14 cellular contexts compared by ENCODE assay signal in genomic region chr2:47767497-47767844, GRCh38. TPM values are rescaled to one million over a fixed set of nuclear protein-coding genes. Genes with fewer than 3 reads are reported as not detected.
A peak's percentile ranks its signal among the peaks of the same experiment; 100 is the strongest.
DNase-seq lines count a peak whose midpoint lies in the region; ATAC-seq and TF ChIP-seq lines count a peak whose summit lies in the region.
"Had no signal": no experiment of that assay in that cellular context is flagged by ENCODE, and none has a peak within 500 bp of the region (broad histone marks: within the 10 kb centered on the region; RNA-seq: fewer than 3 reads in every experiment).

No MANE protein-coding gene starts in this region.

- no peak for TF ChIP-seq CTCF in VCaP (conservative IDR thresholded peaks at IDR 0.05)
- TF ChIP-seq CTCF in liver (IDR thresholded peaks at IDR 0.05; ENCODE audit: low read depth, low read length, missing input control), result no peak
- TF ChIP-seq CTCF in GM20000 (IDR thresholded peaks at IDR 0.05; ENCODE audit: extremely low read depth, missing control alignments), result no peak

- H3K4me1 Mint-ChIP-seq in stimulated activated naive B cell treated with anti-CD40 and anti-IgM and Interleukin-4, amounts not matched to agents 10 μg/mL and 1 μg/mL and 100 μg/mL, for 72 hours, result peaks cover 10 to 16% of the 10 kb centered on the region in 2 donors
- H3K4me1 Mint-ChIP-seq: nephron progenitor cell had no signal

- no peaks in the 10 kb centered on the region for H3K27me3 ChIP-seq in liver (ENCODE audit: control insufficient read depth in 4 of 4, insufficient read depth in 4 of 4, low read length in 3 of 4)
- H3K27me3 ChIP-seq: suprapubic skin had no signal

- no peaks in the 10 kb centered on the region for H3K36me3 ChIP-seq in liver (ENCODE audit: control insufficient read depth in 4 of 4, insufficient read depth in 3 of 4, low read depth in 1 of 4, low read length in 3 of 4)
- H3K36me3 ChIP-seq: heart right ventricle, suprapubic skin had no signal

- H3K27ac ChIP-seq in VCaP (peak overlapping the region; percentile 22; the same call in 1 of the 2 replicates), liver (ENCODE audit: low read depth in 1 of 2, low read length in 2 of 2) (peak overlapping the region; percentile 25 to 37)
- H3K27ac ChIP-seq: heart right ventricle, suprapubic skin had no signal

- peaks cover 0 to 9% (median 7%) of the 10 kb centered on the region in 4 donors for H3K4me1 ChIP-seq in liver (ENCODE audit: control insufficient read depth in 4 of 4, insufficient read depth in 4 of 4, low read length in 3 of 4)

- H3K9ac ChIP-seq in liver (ENCODE audit: low read depth in 1 of 2, low read length in 2 of 2), result no peak overlapping the region

- H3K9me3 ChIP-seq in liver (ENCODE audit: control insufficient read depth in 4 of 4, low read length in 3 of 4), result no peaks in the 10 kb centered on the region
- H3K9me3 ChIP-seq: suprapubic skin had no signal

- 50% methylated on average over 3 of the region's 3 CpGs for WGBS in liver

- H3K9me3 Mint-ChIP-seq in stimulated activated naive B cell treated with anti-CD40 and anti-IgM and Interleukin-4, amounts not matched to agents 10 μg/mL and 1 μg/mL and 100 μg/mL, for 72 hours, result peaks cover 5% of the 10 kb centered on the region in 2 donors
- H3K9me3 Mint-ChIP-seq: activated CD4-positive, alpha-beta memory T cell treated with anti-CD3 and anti-CD28 coated beads, Interleukin-2, amount 10 ng/mL, durations not matched to agents 7 days and 5 days; activated naive CD8-positive, alpha-beta T cell treated with anti-CD3 and anti-CD28 coated beads, Interleukin-2, amount 10 ng/mL, durations not matched to agents 7 days and 5 days; activated T-cell treated with anti-CD3 and anti-CD28 coated beads, Interleukin-2, amount 50 U/mL, for 72 hours had no signal

- peak overlapping the region; percentile 76 for H3K27ac Mint-ChIP-seq in stimulated activated naive B cell treated with anti-CD40 and anti-IgM and Interleukin-4, amounts not matched to agents 10 μg/mL and 1 μg/mL and 100 μg/mL, for 72 hours
- H3K27ac Mint-ChIP-seq: activated CD4-positive, alpha-beta memory T cell treated with anti-CD3 and anti-CD28 coated beads, Interleukin-2, amount 10 ng/mL, durations not matched to agents 7 days and 5 days; activated naive CD8-positive, alpha-beta T cell treated with anti-CD3 and anti-CD28 coated beads, Interleukin-2, amount 10 ng/mL, durations not matched to agents 7 days and 5 days; activated T-cell treated with anti-CD3 and anti-CD28 coated beads, Interleukin-2, amount 50 U/mL, for 72 hours; memory B cell; nephron progenitor cell had no signal

- TF ChIP-seq RAD21 in liver (IDR thresholded peaks at IDR 0.05), result no peak

- H3K4me3 Mint-ChIP-seq in stimulated activated naive B cell treated with anti-CD40 and anti-IgM and Interleukin-4, amounts not matched to agents 10 μg/mL and 1 μg/mL and 100 μg/mL, for 72 hours, result no peak overlapping the region
- H3K4me3 Mint-ChIP-seq: activated CD4-positive, alpha-beta memory T cell treated with anti-CD3 and anti-CD28 coated beads, Interleukin-2, amount 10 ng/mL, durations not matched to agents 7 days and 5 days; nephron progenitor cell had no signal

- no peak for DNase-seq in stimulated activated naive B cell treated with anti-CD40 and anti-IgM and Interleukin-4, amounts not matched to agents 10 μg/mL and 1 μg/mL and 100 μg/mL, for 72 hours
- DNase-seq in NCI-H1694 (lab: John Stamatoyannopoulos, UW) (no peak), GM20000 (ENCODE audit: low spot score) (no peak)

- no peaks in the 10 kb centered on the region for H3K27me3 Mint-ChIP-seq in stimulated activated naive B cell treated with anti-CD40 and anti-IgM and Interleukin-4, amounts not matched to agents 10 μg/mL and 1 μg/mL and 100 μg/mL, for 72 hours
- H3K27me3 Mint-ChIP-seq: activated CD4-positive, alpha-beta memory T cell treated with anti-CD3 and anti-CD28 coated beads, Interleukin-2, amount 10 ng/mL, durations not matched to agents 7 days and 5 days; memory B cell had no signal

- no peaks in the 10 kb centered on the region for H3K36me3 Mint-ChIP-seq in stimulated activated naive B cell treated with anti-CD40 and anti-IgM and Interleukin-4, amounts not matched to agents 10 μg/mL and 1 μg/mL and 100 μg/mL, for 72 hours
- H3K36me3 Mint-ChIP-seq: activated naive CD8-positive, alpha-beta T cell treated with anti-CD3 and anti-CD28 coated beads, Interleukin-2, amount 10 ng/mL, durations not matched to agents 7 days and 5 days; memory B cell had no signal

- ATAC-seq in HG03354 (IDR thresholded peaks at IDR 0.05; ENCODE audit: poor library complexity, severe bottlenecking, unreplicated experiment) (peak; percentile 10), GM19328 (IDR thresholded peaks at IDR 0.05; ENCODE audit: unreplicated experiment) (no peak)
- no peak for ATAC-seq in stimulated activated naive B cell treated with anti-CD40 and anti-IgM and Interleukin-4, amounts not matched to agents 10 μg/mL and 1 μg/mL and 100 μg/mL, for 72 hours (replicated peaks)

- H3K4me3 ChIP-seq in liver (ENCODE audit: low read depth in 1 of 3, low read length in 3 of 3), result no peak overlapping the region
- H3K4me3 ChIP-seq: heart right ventricle, suprapubic skin had no signal

TF ChIP-seq in liver, 16 proteins besides CTCF, POLR2A, EP300 and RAD21:
- TF ChIP-seq HNF4A (conservative IDR thresholded peaks at IDR 0.05), result no peak
- TF ChIP-seq RXRA (IDR thresholded peaks at IDR 0.05), result no peak
- no peak for TF ChIP-seq JUND (IDR thresholded peaks at IDR 0.05)
- TF ChIP-seq NR2F2 (IDR thresholded peaks at IDR 0.05), result no peak
- no peak for TF ChIP-seq MAX (IDR thresholded peaks at IDR 0.05)
- no peak for TF ChIP-seq ZBTB33 (IDR thresholded peaks at IDR 0.05)
- TF ChIP-seq TAF1 (conservative IDR thresholded peaks at IDR 0.05), result no peak
- TF ChIP-seq FOXA1 (IDR thresholded peaks at IDR 0.05), result no peak
- TF ChIP-seq YY1 (IDR thresholded peaks at IDR 0.05), result peak; percentile 36
- TF ChIP-seq REST (IDR thresholded peaks at IDR 0.05), result peak; percentile 3

RNA-seq across cellular contexts. Expression of gene MSH6, which starts 15.5 kb away (rescaled TPM):
- total RNA-seq in liver, result 10 to 100 TPM; 21.2 to 40.5 TPM
- 10 to 100 TPM in 1 of 2 donors, 1 to 10 TPM in 1; 5.3 to 14.0 TPM for polyA plus RNA-seq in liver
